In the genomic region with DNA sequence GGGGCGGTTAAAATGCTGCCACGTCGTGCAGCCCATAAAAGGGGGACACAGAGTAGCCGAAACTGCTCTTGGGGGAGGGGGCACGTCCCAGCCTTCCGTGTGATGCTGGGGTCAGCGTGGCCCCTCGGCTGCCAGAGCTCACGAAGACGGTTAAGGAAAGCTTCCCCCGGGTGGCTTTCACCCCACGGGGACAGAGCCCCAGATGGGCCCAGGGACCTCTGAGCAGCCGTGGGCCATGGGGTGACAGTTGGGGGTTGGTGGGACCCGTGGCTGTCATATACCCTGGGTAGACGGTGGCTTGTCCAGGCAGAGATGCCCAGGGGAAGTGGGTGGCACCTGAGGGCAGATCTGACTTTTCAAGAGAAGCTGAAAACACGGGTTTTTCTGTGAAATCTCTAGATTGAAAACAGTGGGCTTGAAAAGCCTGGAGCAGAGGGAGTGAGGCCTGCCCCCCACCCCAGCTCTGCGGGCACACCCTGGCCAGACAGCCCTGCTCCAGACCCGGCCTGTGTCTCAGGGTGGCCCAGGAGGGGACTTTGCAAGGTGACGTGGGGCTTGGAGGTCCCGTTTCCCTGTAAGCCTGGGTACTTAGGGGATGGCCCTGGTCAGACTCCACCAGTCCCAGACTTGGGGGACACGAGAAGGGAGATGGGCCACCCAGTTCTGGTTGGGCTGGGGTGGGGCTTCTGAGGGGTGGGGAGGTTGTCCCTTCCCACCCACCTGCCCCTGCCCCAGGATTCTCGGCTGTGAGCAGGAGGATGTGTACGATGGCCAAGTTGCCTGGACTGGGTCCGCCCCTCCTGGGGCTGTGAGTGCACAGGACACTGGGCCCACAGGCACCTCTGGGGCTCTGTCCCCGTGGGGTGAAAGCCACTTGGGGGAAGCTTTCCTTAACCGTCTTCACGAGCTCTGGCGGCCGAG, we compare ENCODE assay signal across 1 cellular context.
TF ChIP-seq lines count a peak whose summit lies in the region.

No MANE protein-coding gene starts in this region.

TF ChIP-seq in HepG2, 621 proteins besides CTCF, POLR2A, EP300 and RAD21 (continues in another document):
- no peak for TF ChIP-seq ZNF549 (CRISPR knock-in tag; IDR thresholded peaks at IDR 0.05)
- no peak for TF ChIP-seq RFXAP (CRISPR knock-in tag; IDR thresholded peaks at IDR 0.05; ENCODE audit: borderline replicate concordance)
- TF ChIP-seq, protein P1, sequence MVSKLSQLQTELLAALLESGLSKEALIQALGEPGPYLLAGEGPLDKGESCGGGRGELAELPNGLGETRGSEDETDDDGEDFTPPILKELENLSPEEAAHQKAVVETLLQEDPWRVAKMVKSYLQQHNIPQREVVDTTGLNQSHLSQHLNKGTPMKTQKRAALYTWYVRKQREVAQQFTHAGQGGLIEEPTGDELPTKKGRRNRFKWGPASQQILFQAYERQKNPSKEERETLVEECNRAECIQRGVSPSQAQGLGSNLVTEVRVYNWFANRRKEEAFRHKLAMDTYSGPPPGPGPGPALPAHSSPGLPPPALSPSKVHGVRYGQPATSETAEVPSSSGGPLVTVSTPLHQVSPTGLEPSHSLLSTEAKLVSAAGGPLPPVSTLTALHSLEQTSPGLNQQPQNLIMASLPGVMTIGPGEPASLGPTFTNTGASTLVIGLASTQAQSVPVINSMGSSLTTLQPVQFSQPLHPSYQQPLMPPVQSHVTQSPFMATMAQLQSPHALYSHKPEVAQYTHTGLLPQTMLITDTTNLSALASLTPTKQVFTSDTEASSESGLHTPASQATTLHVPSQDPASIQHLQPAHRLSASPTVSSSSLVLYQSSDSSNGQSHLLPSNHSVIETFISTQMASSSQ (IDR thresholded peaks at IDR 0.05; ENCODE audit: low read depth): no peak
- TF ChIP-seq, protein P1 (CRISPR knock-in tag; IDR thresholded peaks at IDR 0.05; ENCODE audit: borderline replicate concordance): no peak
- no peak; the same call in 1 of the 2 replicates for TF ChIP-seq ZNF772 (CRISPR knock-in tag; IDR thresholded peaks at IDR 0.05)
- TF ChIP-seq ZNF564 (CRISPR knock-in tag; IDR thresholded peaks at IDR 0.05): no peak
- no peak for TF ChIP-seq ZNF570 (CRISPR knock-in tag; IDR thresholded peaks at IDR 0.05; ENCODE audit: borderline replicate concordance)
- no peak for TF ChIP-seq ZNF180 (CRISPR knock-in tag; IDR thresholded peaks at IDR 0.05; ENCODE audit: borderline replicate concordance, low read depth)
- TF ChIP-seq KLF12 (CRISPR knock-in tag; IDR thresholded peaks at IDR 0.05; ENCODE audit: borderline replicate concordance): no peak
- no peak for TF ChIP-seq HNF4G (IDR thresholded peaks at IDR 0.05; ENCODE audit: borderline replicate concordance, low read depth, low read length)
- no peak for TF ChIP-seq HNF4G (CRISPR knock-in tag; IDR thresholded peaks at IDR 0.05; ENCODE audit: borderline replicate concordance, low read depth)
- TF ChIP-seq ZNF337 (CRISPR knock-in tag; IDR thresholded peaks at IDR 0.05; ENCODE audit: borderline replicate concordance, low read depth): 0 out of 2 replicates have a peak, but pooled peaks have one; percentile 1
- TF ChIP-seq KLF16 (CRISPR knock-in tag; IDR thresholded peaks at IDR 0.05): no peak
- 0 out of 2 replicates have a peak, but pooled peaks have one; percentile 20 for TF ChIP-seq ZNF317 (CRISPR knock-in tag; IDR thresholded peaks at IDR 0.05)
- TF ChIP-seq, protein P2, sequence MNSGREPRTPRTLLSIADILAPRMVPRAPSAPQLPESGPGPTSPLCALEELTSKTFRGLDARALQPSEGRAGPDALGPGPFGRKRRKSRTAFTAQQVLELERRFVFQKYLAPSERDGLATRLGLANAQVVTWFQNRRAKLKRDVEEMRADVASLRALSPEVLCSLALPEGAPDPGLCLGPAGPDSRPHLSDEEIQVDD (CRISPR knock-in tag; IDR thresholded peaks at IDR 0.05; ENCODE audit: borderline replicate concordance): no peak
- TF ChIP-seq, protein P3, sequence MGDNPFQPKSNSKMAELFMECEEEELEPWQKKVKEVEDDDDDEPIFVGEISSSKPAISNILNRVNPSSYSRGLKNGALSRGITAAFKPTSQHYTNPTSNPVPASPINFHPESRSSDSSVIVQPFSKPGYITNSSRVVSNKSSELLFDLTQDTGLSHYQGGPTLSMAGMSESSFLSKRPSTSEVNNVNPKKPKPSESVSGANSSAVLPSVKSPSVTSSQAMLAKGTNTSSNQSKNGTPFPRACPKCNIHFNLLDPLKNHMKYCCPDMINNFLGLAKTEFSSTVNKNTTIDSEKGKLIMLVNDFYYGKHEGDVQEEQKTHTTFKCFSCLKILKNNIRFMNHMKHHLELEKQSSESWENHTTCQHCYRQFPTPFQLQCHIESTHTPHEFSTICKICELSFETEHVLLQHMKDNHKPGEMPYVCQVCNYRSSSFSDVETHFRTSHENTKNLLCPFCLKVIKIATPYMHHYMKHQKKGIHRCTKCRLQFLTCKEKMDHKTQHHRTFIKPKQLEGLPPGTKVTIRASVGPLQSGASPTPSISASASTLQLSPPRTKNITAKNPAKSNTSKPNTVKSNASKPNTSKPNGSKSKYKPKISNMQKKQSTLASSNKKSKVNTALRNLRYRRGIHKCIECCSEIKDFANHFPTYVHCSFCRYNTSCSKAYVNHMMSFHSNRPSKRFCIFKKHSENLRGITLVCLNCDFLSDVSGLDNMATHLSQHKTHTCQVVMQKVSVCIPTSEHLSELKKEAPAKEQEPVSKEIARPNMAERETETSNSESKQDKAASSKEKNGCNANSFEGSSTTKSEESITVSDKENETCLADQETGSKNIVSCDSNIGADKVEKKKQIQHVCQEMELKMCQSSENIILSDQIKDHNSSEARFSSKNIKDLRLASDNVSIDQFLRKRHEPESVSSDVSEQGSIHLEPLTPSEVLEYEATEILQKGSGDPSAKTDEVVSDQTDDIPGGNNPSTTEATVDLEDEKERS (CRISPR knock-in tag; IDR thresholded peaks at IDR 0.05): no peak
- TF ChIP-seq NR2C2 (CRISPR knock-in tag; IDR thresholded peaks at IDR 0.05; ENCODE audit: borderline replicate concordance): no peak
- no peak for TF ChIP-seq POGZ (CRISPR knock-in tag; IDR thresholded peaks at IDR 0.05)
- no peak for TF ChIP-seq ZSCAN22 (CRISPR knock-in tag; IDR thresholded peaks at IDR 0.05)
- TF ChIP-seq, protein P4, sequence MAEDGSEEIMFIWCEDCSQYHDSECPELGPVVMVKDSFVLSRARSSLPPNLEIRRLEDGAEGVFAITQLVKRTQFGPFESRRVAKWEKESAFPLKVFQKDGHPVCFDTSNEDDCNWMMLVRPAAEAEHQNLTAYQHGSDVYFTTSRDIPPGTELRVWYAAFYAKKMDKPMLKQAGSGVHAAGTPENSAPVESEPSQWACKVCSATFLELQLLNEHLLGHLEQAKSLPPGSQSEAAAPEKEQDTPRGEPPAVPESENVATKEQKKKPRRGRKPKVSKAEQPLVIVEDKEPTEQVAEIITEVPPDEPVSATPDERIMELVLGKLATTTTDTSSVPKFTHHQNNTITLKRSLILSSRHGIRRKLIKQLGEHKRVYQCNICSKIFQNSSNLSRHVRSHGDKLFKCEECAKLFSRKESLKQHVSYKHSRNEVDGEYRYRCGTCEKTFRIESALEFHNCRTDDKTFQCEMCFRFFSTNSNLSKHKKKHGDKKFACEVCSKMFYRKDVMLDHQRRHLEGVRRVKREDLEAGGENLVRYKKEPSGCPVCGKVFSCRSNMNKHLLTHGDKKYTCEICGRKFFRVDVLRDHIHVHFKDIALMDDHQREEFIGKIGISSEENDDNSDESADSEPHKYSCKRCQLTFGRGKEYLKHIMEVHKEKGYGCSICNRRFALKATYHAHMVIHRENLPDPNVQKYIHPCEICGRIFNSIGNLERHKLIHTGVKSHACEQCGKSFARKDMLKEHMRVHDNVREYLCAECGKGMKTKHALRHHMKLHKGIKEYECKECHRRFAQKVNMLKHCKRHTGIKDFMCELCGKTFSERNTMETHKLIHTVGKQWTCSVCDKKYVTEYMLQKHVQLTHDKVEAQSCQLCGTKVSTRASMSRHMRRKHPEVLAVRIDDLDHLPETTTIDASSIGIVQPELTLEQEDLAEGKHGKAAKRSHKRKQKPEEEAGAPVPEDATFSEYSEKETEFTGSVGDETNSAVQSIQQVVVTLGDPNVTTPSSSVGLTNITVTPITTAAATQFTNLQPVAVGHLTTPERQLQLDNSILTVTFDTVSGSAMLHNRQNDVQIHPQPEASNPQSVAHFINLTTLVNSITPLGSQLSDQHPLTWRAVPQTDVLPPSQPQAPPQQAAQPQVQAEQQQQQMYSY (CRISPR knock-in tag; IDR thresholded peaks at IDR 0.05): no peak
- TF ChIP-seq, protein P5, sequence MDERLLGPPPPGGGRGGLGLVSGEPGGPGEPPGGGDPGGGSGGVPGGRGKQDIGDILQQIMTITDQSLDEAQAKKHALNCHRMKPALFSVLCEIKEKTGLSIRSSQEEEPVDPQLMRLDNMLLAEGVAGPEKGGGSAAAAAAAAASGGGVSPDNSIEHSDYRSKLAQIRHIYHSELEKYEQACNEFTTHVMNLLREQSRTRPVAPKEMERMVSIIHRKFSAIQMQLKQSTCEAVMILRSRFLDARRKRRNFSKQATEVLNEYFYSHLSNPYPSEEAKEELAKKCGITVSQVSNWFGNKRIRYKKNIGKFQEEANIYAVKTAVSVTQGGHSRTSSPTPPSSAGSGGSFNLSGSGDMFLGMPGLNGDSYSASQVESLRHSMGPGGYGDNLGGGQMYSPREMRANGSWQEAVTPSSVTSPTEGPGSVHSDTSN (CRISPR knock-in tag; IDR thresholded peaks at IDR 0.05): no peak
- no peak for TF ChIP-seq CCAR2 (optimal IDR thresholded peaks at IDR 0.05; ENCODE audit: low read depth, low read length)
- no peak for TF ChIP-seq ZNF616 (CRISPR knock-in tag; IDR thresholded peaks at IDR 0.05; ENCODE audit: low read depth)
- TF ChIP-seq GTF2F1 (IDR thresholded peaks at IDR 0.05; ENCODE audit: low read length): no peak
- TF ChIP-seq JUN (CRISPR knock-in tag; IDR thresholded peaks at IDR 0.05): no peak
- peak; percentile 4 for TF ChIP-seq TEAD3 (CRISPR knock-in tag; optimal IDR thresholded peaks at IDR 0.05; ENCODE audit: borderline replicate concordance)
- TF ChIP-seq ATRX (CRISPR knock-in tag; IDR thresholded peaks at IDR 0.05; ENCODE audit: borderline replicate concordance): no peak
- peak; percentile 80 for TF ChIP-seq SRF (IDR thresholded peaks at IDR 0.05; ENCODE audit: low read depth, low read length)
- no peak for TF ChIP-seq ELF1 (CRISPR knock-in tag; IDR thresholded peaks at IDR 0.05)
- TF ChIP-seq ZNF234 (CRISPR knock-in tag; conservative IDR thresholded peaks at IDR 0.05): no peak
- TF ChIP-seq NR2F2 (IDR thresholded peaks at IDR 0.05; ENCODE audit: borderline replicate concordance, low read depth): 0 out of 2 replicates have a peak, but pooled peaks have one; percentile 5
- TF ChIP-seq KLF6 (CRISPR knock-in tag; IDR thresholded peaks at IDR 0.05): no peak
- TF ChIP-seq, protein P6, sequence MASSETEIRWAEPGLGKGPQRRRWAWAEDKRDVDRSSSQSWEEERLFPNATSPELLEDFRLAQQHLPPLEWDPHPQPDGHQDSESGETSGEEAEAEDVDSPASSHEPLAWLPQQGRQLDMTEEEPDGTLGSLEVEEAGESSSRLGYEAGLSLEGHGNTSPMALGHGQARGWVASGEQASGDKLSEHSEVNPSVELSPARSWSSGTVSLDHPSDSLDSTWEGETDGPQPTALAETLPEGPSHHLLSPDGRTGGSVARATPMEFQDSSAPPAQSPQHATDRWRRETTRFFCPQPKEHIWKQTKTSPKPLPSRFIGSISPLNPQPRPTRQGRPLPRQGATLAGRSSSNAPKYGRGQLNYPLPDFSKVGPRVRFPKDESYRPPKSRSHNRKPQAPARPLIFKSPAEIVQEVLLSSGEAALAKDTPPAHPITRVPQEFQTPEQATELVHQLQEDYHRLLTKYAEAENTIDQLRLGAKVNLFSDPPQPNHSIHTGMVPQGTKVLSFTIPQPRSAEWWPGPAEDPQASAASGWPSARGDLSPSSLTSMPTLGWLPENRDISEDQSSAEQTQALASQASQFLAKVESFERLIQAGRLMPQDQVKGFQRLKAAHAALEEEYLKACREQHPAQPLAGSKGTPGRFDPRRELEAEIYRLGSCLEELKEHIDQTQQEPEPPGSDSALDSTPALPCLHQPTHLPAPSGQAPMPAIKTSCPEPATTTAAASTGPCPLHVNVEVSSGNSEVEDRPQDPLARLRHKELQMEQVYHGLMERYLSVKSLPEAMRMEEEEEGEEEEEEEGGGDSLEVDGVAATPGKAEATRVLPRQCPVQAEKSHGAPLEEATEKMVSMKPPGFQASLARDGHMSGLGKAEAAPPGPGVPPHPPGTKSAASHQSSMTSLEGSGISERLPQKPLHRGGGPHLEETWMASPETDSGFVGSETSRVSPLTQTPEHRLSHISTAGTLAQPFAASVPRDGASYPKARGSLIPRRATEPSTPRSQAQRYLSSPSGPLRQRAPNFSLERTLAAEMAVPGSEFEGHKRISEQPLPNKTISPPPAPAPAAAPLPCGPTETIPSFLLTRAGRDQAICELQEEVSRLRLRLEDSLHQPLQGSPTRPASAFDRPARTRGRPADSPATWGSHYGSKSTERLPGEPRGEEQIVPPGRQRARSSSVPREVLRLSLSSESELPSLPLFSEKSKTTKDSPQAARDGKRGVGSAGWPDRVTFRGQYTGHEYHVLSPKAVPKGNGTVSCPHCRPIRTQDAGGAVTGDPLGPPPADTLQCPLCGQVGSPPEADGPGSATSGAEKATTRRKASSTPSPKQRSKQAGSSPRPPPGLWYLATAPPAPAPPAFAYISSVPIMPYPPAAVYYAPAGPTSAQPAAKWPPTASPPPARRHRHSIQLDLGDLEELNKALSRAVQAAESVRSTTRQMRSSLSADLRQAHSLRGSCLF (CRISPR knock-in tag; IDR thresholded peaks at IDR 0.05; ENCODE audit: borderline replicate concordance): no peak
- TF ChIP-seq PHF21A (CRISPR knock-in tag; IDR thresholded peaks at IDR 0.05): no peak
- TF ChIP-seq ZNF253 (CRISPR knock-in tag; IDR thresholded peaks at IDR 0.05; ENCODE audit: borderline replicate concordance): no peak
- TF ChIP-seq, protein P7, sequence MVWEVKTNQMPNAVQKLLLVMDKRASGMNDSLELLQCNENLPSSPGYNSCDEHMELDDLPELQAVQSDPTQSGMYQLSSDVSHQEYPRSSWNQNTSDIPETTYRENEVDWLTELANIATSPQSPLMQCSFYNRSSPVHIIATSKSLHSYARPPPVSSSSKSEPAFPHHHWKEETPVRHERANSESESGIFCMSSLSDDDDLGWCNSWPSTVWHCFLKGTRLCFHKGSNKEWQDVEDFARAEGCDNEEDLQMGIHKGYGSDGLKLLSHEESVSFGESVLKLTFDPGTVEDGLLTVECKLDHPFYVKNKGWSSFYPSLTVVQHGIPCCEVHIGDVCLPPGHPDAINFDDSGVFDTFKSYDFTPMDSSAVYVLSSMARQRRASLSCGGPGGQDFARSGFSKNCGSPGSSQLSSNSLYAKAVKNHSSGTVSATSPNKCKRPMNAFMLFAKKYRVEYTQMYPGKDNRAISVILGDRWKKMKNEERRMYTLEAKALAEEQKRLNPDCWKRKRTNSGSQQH (CRISPR knock-in tag; IDR thresholded peaks at IDR 0.05; ENCODE audit: low read depth): no peak
- TF ChIP-seq TGIF2 (CRISPR knock-in tag; IDR thresholded peaks at IDR 0.05): peak; percentile 21; the same call in 1 of the 2 replicates
- TF ChIP-seq POLR2AphosphoS2 (IDR thresholded peaks at IDR 0.05; ENCODE audit: low read depth, low read length): peak; percentile 15; the same call in 1 of the 2 replicates
- TF ChIP-seq ZNF761 (CRISPR knock-in tag; conservative IDR thresholded peaks at IDR 0.05): 0 out of 2 replicates have a peak, but pooled peaks have one; percentile 5
